8 cellular contexts compared by ENCODE assay signal in the genomic region with DNA sequence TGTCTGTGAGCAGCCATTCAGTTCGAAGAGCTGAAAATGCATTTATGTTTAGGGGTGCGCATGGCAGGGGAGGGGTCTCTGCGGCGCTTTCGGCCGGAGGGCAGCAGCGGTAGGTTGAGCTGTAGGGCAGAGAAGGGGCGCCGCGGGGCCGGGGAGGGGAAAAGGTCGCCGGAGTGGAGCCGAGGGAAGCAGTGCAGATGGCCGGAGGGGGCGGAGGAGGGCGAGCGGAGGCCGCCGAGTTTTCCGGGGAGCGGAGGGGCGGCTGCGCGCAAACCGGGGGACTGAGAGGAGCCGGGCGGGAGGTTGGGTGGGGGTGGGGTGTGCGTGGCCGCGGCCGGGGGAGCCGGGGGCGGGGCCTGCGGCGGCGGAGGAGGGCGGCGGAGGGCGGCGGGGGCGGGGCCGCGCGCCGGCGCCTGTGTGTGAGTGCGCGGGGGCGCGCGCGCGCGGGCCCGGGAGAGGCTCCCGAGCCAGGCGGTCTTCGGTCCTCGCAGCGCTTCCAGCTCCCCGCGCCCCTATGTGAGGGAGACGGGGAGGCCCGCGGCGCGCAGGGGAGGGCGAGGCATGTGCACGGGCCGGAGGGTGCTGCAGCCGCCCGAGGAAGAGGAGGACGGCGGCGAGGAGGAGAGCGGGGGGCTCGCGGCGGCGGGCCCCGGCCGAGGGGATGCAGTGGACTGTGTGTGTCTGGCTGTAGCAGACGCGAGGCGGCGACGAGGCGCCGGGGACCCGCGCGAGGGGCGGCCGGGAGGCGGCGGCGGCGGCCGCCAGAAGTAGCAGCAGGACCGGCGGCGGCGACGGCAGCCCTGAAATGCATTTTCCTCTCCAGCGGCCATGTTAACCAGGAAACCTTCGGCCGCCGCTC.
A peak's percentile ranks its signal among the peaks of the same experiment; 100 is the strongest.
DNase-seq lines count a peak whose midpoint lies in the region; ATAC-seq lines count a peak whose summit lies in the region.

A gene (plus strand): TSS at position 440 of the 859 bp plus-strand sequence. CDS start 389 bp downstream, at position 829.

- DNase-seq in NCI-H1417 (lab: John Stamatoyannopoulos, UW), result peak; percentile 88 to 96 (median 90)
- DNase-seq in NCI-H1417 treated with DMSO at 0.1 percent for 48 hours (lab: John Stamatoyannopoulos, UW), result no peak
- DNase-seq in NCI-H128 (lab: John Stamatoyannopoulos, UW; ENCODE audit: unreplicated experiment), result peak; percentile 54
- peak; percentile 77 for DNase-seq in UCSD-AML1 (lab: John Stamatoyannopoulos, UW; ENCODE audit: unreplicated experiment)
- DNase-seq in T47D (ENCODE audit: low read depth in 1 of 2, low spot score in 1 of 2), result peak; percentile 83 to 91
- DNase-seq in iPS-NIHi11 (ENCODE audit: low spot score), result peak; percentile 92

- in situ Hi-C loops in T47D (cut with HindIII; ENCODE audit: low pct_unique_long_range_greater_than_20kb, low sequenced_read_pairs), result no loop called here

- H3K4me3 ChIP-seq in skin epidermis, result peak within 1 kb of the TSS; percentile 59 to 100 (median 95)

- peak within 1 kb of the TSS; percentile 82 to 100 (median 96) for H3K27ac ChIP-seq in skin epidermis

- ATAC-seq in HG02610 (IDR thresholded peaks at IDR 0.05; ENCODE audit: unreplicated experiment), result peak; percentile 51
